Comparison of ENCODE assay signal across 25 cellular contexts in the genomic region with DNA sequence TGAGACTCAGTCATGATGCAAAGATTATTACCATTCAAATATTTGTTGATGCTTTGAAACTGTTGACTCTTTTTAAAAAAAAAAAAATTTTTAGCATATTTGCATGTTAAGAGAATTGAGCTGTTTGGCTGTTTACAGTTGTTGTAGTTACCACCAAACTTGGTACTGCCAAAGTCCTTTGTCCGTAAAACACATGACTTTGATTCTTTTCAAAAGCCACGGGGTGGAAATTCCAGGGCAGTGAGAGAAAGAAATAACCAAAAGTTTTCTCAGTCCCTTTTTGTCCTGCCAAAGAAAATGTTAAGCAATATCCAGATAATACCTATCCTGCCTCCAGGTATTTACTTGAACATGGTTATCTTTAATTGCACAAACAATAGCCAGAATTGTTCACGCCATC.
"Had no signal": no experiment of that assay in that cellular context is flagged by ENCODE, and none has a peak within 500 bp of the region (broad histone marks: within the 10 kb centered on the region; RNA-seq: fewer than 3 reads in every experiment).

No MANE protein-coding gene starts in this region.

- H3K4me1 Mint-ChIP-seq: activated B cell treated with CpG ODN at 0.5 μM for 24 hours; activated CD4-positive, alpha-beta T cell treated with anti-CD3 and anti-CD28 coated beads for 36 hours; mesothelial cell of epicardium; naive thymus-derived CD8-positive, alpha-beta T cell; T-helper 17 cell had no signal

- H3K27me3 ChIP-seq: brain microvascular endothelial cell, hepatocyte, left lung, neural progenitor cell, transverse colon, uterus had no signal

- DNase-seq: activated B cell treated with CpG ODN at 0.5 μM for 24 hours; activated CD4-positive, alpha-beta T cell treated with anti-CD3 and anti-CD28 coated beads for 36 hours; activated CD4-positive, alpha-beta T cell treated with anti-CD3 and anti-CD28 coated beads, Interleukin-2, amount 50 U/mL, for 4 hours; activated CD8-positive, alpha-beta memory T cell treated with anti-CD3 and anti-CD28 coated beads, Interleukin-2, amount 50 U/mL, for 48 hours; activated naive CD4-positive, alpha-beta T cell treated with anti-CD3 and anti-CD28 coated beads for 36 hours; activated T-cell treated with anti-CD3 and anti-CD28 coated beads, Interleukin-2, amount 50 U/mL, for 48 hours; brain microvascular endothelial cell; endodermal cell; foreskin melanocyte; kidney glomerular epithelial cell; left lung; naive thymus-derived CD8-positive, alpha-beta T cell; retina; stimulated activated CD4-positive, alpha-beta T cell treated with anti-CD3 and anti-CD28 coated beads, Interleukin-2, amount 100 ng/mL, for 48 hours; stimulated activated CD8-positive, alpha-beta memory T cell treated with anti-CD3 and anti-CD28 coated beads, Interleukin-4, amount 100 ng/mL, for 48 hours; stimulated activated naive B cell treated with anti-CD40 and anti-IgM and Interleukin-4, amounts not matched to agents 10 μg/mL and 1 μg/mL and 100 μg/mL, for 72 hours; T-helper 17 cell; transverse colon; uterus had no signal

- H3K4me1 ChIP-seq: left lung, neural progenitor cell, transverse colon, uterus had no signal

- H3K27me3 Mint-ChIP-seq: activated CD4-positive, alpha-beta T cell treated with anti-CD3 and anti-CD28 coated beads for 36 hours; stimulated activated naive B cell treated with anti-CD40 and anti-IgM and Interleukin-4, amounts not matched to agents 10 μg/mL and 1 μg/mL and 100 μg/mL, for 72 hours had no signal

- H3K9me3 Mint-ChIP-seq: activated B cell treated with CpG ODN at 0.5 μM for 24 hours; activated naive CD4-positive, alpha-beta T cell treated with anti-CD3 and anti-CD28 coated beads for 36 hours; neural progenitor cell had no signal

- H3K9me3 ChIP-seq: left lung, transverse colon, uterus had no signal

- H3K36me3 Mint-ChIP-seq: mesothelial cell of epicardium; naive thymus-derived CD8-positive, alpha-beta T cell; neural progenitor cell; stimulated activated naive B cell treated with anti-CD40 and anti-IgM and Interleukin-4, amounts not matched to agents 10 μg/mL and 1 μg/mL and 100 μg/mL, for 72 hours had no signal

- H3K27ac ChIP-seq: brain microvascular endothelial cell, coronary artery, epithelial cell of prostate, hepatocyte, left lung, neural progenitor cell, transverse colon, uterus had no signal

- H3K4me2 ChIP-seq: hepatocyte, neural progenitor cell had no signal

- H3K27ac Mint-ChIP-seq: activated B cell treated with CpG ODN at 0.5 μM for 24 hours; activated CD4-positive, alpha-beta T cell treated with anti-CD3 and anti-CD28 coated beads for 36 hours; activated naive CD4-positive, alpha-beta T cell treated with anti-CD3 and anti-CD28 coated beads for 36 hours; endodermal cell; mesothelial cell of epicardium; naive thymus-derived CD8-positive, alpha-beta T cell; neural progenitor cell; stimulated activated naive B cell treated with anti-CD40 and anti-IgM and Interleukin-4, amounts not matched to agents 10 μg/mL and 1 μg/mL and 100 μg/mL, for 72 hours; T-helper 17 cell had no signal

- H3K79me2 ChIP-seq: hepatocyte had no signal

- H3K9ac ChIP-seq: neural progenitor cell had no signal

- H3K36me3 ChIP-seq: brain microvascular endothelial cell, left lung, neural progenitor cell, transverse colon, uterus had no signal

- H3K4me3 Mint-ChIP-seq: activated B cell treated with CpG ODN at 0.5 μM for 24 hours; activated CD4-positive, alpha-beta T cell treated with anti-CD3 and anti-CD28 coated beads for 36 hours; activated naive CD4-positive, alpha-beta T cell treated with anti-CD3 and anti-CD28 coated beads for 36 hours; endodermal cell; mesothelial cell of epicardium; naive thymus-derived CD8-positive, alpha-beta T cell; neural progenitor cell; stimulated activated naive B cell treated with anti-CD40 and anti-IgM and Interleukin-4, amounts not matched to agents 10 μg/mL and 1 μg/mL and 100 μg/mL, for 72 hours; T-helper 17 cell had no signal

- ATAC-seq: activated CD4-positive, alpha-beta T cell treated with anti-CD3 and anti-CD28 coated beads for 36 hours; left lung; naive thymus-derived CD8-positive, alpha-beta T cell; stimulated activated naive B cell treated with anti-CD40 and anti-IgM and Interleukin-4, amounts not matched to agents 10 μg/mL and 1 μg/mL and 100 μg/mL, for 72 hours; T-helper 17 cell had no signal

- H2AFZ ChIP-seq: hepatocyte, neural progenitor cell had no signal

- H3K4me3 ChIP-seq: coronary artery, hepatocyte, left lung, lung, neural progenitor cell, transverse colon, uterus had no signal
